ENCODE assay signal across 36 cellular contexts in the genomic region with DNA sequence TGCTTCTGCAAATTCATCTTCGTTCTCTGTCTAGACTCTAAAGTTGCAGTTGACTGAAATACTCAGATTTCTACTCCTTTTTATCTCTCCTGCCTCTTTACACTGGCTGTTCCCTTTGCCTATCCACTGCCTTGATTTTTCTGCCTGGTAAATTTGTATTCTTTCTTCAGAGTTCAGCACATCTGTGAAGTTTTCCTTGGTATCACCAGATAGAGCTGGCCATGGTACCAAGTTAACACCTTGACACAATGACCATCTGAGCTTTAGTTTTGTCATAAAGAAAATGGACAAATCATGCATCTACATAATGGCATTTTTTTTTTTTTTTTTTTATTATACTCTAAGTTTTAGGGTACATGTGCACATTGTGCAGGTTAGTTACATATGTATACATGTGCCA.
"Had no signal": no experiment of that assay in that cellular context is flagged by ENCODE, and none has a peak within 500 bp of the region (broad histone marks: within the 10 kb centered on the region; RNA-seq: fewer than 3 reads in every experiment).

No MANE protein-coding gene starts in this region.

- H3K9me3 Mint-ChIP-seq: activated CD4-positive, alpha-beta memory T cell treated with anti-CD3 and anti-CD28 coated beads, Interleukin-2, amount 10 ng/mL, durations not matched to agents 7 days and 5 days; activated CD4-positive, alpha-beta T cell treated with anti-CD3 and anti-CD28 coated beads, Interleukin-2, amount 10 ng/mL, durations not matched to agents 7 days and 5 days; activated naive CD4-positive, alpha-beta T cell treated with anti-CD3 and anti-CD28 coated beads, Interleukin-2, amount 10 ng/mL, durations not matched to agents 7 days and 5 days; activated naive CD8-positive, alpha-beta T cell treated with anti-CD3 and anti-CD28 coated beads, Interleukin-2, amount 10 ng/mL, durations not matched to agents 7 days and 5 days; activated naive CD8-positive, alpha-beta T cell treated with anti-CD3 and anti-CD28 coated beads, Interleukin-2, amount 50 U/mL, for 24 hours; activated T-cell treated with anti-CD3 and anti-CD28 coated beads, Interleukin-2, amount 50 U/mL, for 24 hours; activated T-helper 2 cell treated with anti-CD3 and anti-CD28 coated beads, Interferon-gamma antibody, Interleukin-2, Interleukin-4, amounts not matched to agents 10 μg/mL and 5 μg/mL and 100 μg/mL, durations not matched to agents 14 hours and 24 hours and 36 hours; T-helper 1 cell treated with Interleukin-12 subunit alpha and Interleukin-12 subunit beta and Interleukin-4 antibody, amounts not matched to agents 30 μg/mL and 1 μg/mL, for 36 hours; T-helper 2 cell treated with Interferon-gamma antibody and Interleukin-4, amounts not matched to agents 5 μg/mL and 100 μg/mL, for 36 hours; WTC11 had no signal

- H3K4me3 ChIP-seq: ascending aorta, body of pancreas, breast epithelium had no signal

- H3K27ac ChIP-seq: ascending aorta, body of pancreas, brain microvascular endothelial cell, breast epithelium, WERI-Rb-1 had no signal

- H3K4me3 Mint-ChIP-seq: activated CD4-positive, alpha-beta memory T cell treated with anti-CD3 and anti-CD28 coated beads, Interleukin-2, amount 10 ng/mL, durations not matched to agents 7 days and 5 days; activated CD4-positive, alpha-beta T cell treated with anti-CD3 and anti-CD28 coated beads for 36 hours; activated CD4-positive, alpha-beta T cell treated with anti-CD3 and anti-CD28 coated beads, Interleukin-2, amount 10 ng/mL, durations not matched to agents 7 days and 5 days; activated CD8-positive, alpha-beta memory T cell treated with anti-CD3 and anti-CD28 coated beads, Interleukin-2, amount 10 ng/mL, durations not matched to agents 7 days and 5 days; activated CD8-positive, alpha-beta T cell treated with anti-CD3 and anti-CD28 coated beads, Interleukin-2, amount 10 ng/mL, durations not matched to agents 7 days and 5 days; activated naive CD4-positive, alpha-beta T cell treated with anti-CD3 and anti-CD28 coated beads, Interleukin-2, amount 10 ng/mL, durations not matched to agents 7 days and 5 days; activated naive CD8-positive, alpha-beta T cell; activated naive CD8-positive, alpha-beta T cell treated with anti-CD3 and anti-CD28 coated beads, Interleukin-2, amount 10 ng/mL, durations not matched to agents 7 days and 5 days; activated naive CD8-positive, alpha-beta T cell treated with anti-CD3 and anti-CD28 coated beads, Interleukin-2, amount 50 U/mL, for 24 hours; activated T-cell treated with anti-CD3 and anti-CD28 coated beads, Interleukin-2, amount 50 U/mL, for 24 hours; T-helper 1 cell treated with Interleukin-12 subunit alpha and Interleukin-12 subunit beta and Interleukin-4 antibody, amounts not matched to agents 30 μg/mL and 1 μg/mL, for 36 hours; T-helper 2 cell treated with Interferon-gamma antibody and Interleukin-4, amounts not matched to agents 5 μg/mL and 100 μg/mL, for 36 hours; WTC11 had no signal

- H3K27me3 ChIP-seq: ascending aorta, body of pancreas, brain microvascular endothelial cell, breast epithelium had no signal

- DNase-seq: activated CD4-positive, alpha-beta memory T cell treated with anti-CD3 and anti-CD28 coated beads, Interleukin-2, amount 10 ng/mL, durations not matched to agents 7 days and 5 days; activated CD4-positive, alpha-beta T cell treated with anti-CD3 and anti-CD28 coated beads for 1 hour; activated CD4-positive, alpha-beta T cell treated with anti-CD3 and anti-CD28 coated beads for 36 hours; activated CD4-positive, alpha-beta T cell treated with anti-CD3 and anti-CD28 coated beads for 48 hours; activated CD4-positive, alpha-beta T cell treated with anti-CD3 and anti-CD28 coated beads, Interleukin-2, amount 10 ng/mL, durations not matched to agents 7 days and 5 days; activated CD4-positive, alpha-beta T cell treated with anti-CD3 and anti-CD28 coated beads, Interleukin-2, amount 50 U/mL, for 48 hours; activated CD4-positive, CD25-positive, alpha-beta regulatory T cell; activated CD8-positive, alpha-beta memory T cell treated with anti-CD3 and anti-CD28 coated beads for 24 hours; activated CD8-positive, alpha-beta memory T cell treated with anti-CD3 and anti-CD28 coated beads, Interleukin-2, amount 10 ng/mL, durations not matched to agents 7 days and 5 days; activated CD8-positive, alpha-beta memory T cell treated with anti-CD3 and anti-CD28 coated beads, Interleukin-2, amount 50 U/mL, for 48 hours; activated CD8-positive, alpha-beta T cell treated with anti-CD3 and anti-CD28 coated beads, Interleukin-2, amount 10 ng/mL, durations not matched to agents 7 days and 5 days; activated effector memory CD4-positive, alpha-beta T cell treated with Interleukin-2 at 50 U/mL for 16 hours; activated gamma-delta T cell; activated naive CD4-positive, alpha-beta T cell treated with anti-CD3 and anti-CD28 coated beads, Interleukin-2, amount 10 ng/mL, durations not matched to agents 7 days and 5 days; activated naive CD4-positive, alpha-beta T cell treated with Interleukin-2 at 50 U/mL for 16 hours; activated naive CD8-positive, alpha-beta T cell treated with anti-CD3 and anti-CD28 coated beads, Interleukin-2, amount 10 ng/mL, durations not matched to agents 7 days and 5 days; activated naive CD8-positive, alpha-beta T cell treated with anti-CD3 and anti-CD28 coated beads, Interleukin-2, amount 50 U/mL, for 24 hours; activated T-cell treated with anti-CD3 and anti-CD28 coated beads, Interleukin-2, amount 50 U/mL, for 24 hours; activated T-cell treated with anti-CD3 and anti-CD28 coated beads, Interleukin-2, amount 50 U/mL, for 48 hours; amygdala; anterior cingulate cortex; body of pancreas; brain microvascular endothelial cell; central memory CD4-positive, alpha-beta T cell; T-helper 1 cell; T-helper 2 cell; T-helper 9 cell; WERI-Rb-1 had no signal

- ATAC-seq: activated CD4-positive, alpha-beta T cell treated with anti-CD3 and anti-CD28 coated beads for 36 hours; activated CD4-positive, CD25-positive, alpha-beta regulatory T cell treated with anti-CD3 and anti-CD28 coated beads, Interleukin-2, amount 50 U/mL, for 24 hours; activated CD8-positive, alpha-beta memory T cell treated with anti-CD3 and anti-CD28 coated beads, Interleukin-2, amount 10 ng/mL, durations not matched to agents 7 days and 5 days; activated CD8-positive, alpha-beta T cell treated with anti-CD3 and anti-CD28 coated beads, Interleukin-2, amount 10 ng/mL, durations not matched to agents 7 days and 5 days; activated naive CD8-positive, alpha-beta T cell treated with anti-CD3 and anti-CD28 coated beads, Interleukin-2, amount 50 U/mL, for 24 hours; body of pancreas; WTC11 had no signal

- H3K4me1 Mint-ChIP-seq: activated CD4-positive, alpha-beta memory T cell treated with anti-CD3 and anti-CD28 coated beads, Interleukin-2, amount 10 ng/mL, durations not matched to agents 7 days and 5 days; activated CD4-positive, alpha-beta T cell treated with anti-CD3 and anti-CD28 coated beads for 36 hours; activated CD4-positive, alpha-beta T cell treated with anti-CD3 and anti-CD28 coated beads, Interleukin-2, amount 10 ng/mL, durations not matched to agents 7 days and 5 days; activated CD8-positive, alpha-beta memory T cell treated with anti-CD3 and anti-CD28 coated beads, Interleukin-2, amount 10 ng/mL, durations not matched to agents 7 days and 5 days; activated naive CD4-positive, alpha-beta T cell treated with anti-CD3 and anti-CD28 coated beads, Interleukin-2, amount 10 ng/mL, durations not matched to agents 7 days and 5 days; activated naive CD8-positive, alpha-beta T cell treated with anti-CD3 and anti-CD28 coated beads, Interleukin-2, amount 10 ng/mL, durations not matched to agents 7 days and 5 days; activated naive CD8-positive, alpha-beta T cell treated with anti-CD3 and anti-CD28 coated beads, Interleukin-2, amount 50 U/mL, for 24 hours; WTC11 had no signal

- H3K4me1 ChIP-seq: body of pancreas, breast epithelium had no signal

- H3K9me3 ChIP-seq: ascending aorta, body of pancreas, breast epithelium had no signal

- H3K27ac Mint-ChIP-seq: activated CD4-positive, alpha-beta memory T cell treated with anti-CD3 and anti-CD28 coated beads, Interleukin-2, amount 10 ng/mL, durations not matched to agents 7 days and 5 days; activated CD4-positive, alpha-beta T cell treated with anti-CD3 and anti-CD28 coated beads for 36 hours; activated CD4-positive, alpha-beta T cell treated with anti-CD3 and anti-CD28 coated beads, Interleukin-2, amount 10 ng/mL, durations not matched to agents 7 days and 5 days; activated CD8-positive, alpha-beta memory T cell treated with anti-CD3 and anti-CD28 coated beads, Interleukin-2, amount 10 ng/mL, durations not matched to agents 7 days and 5 days; activated CD8-positive, alpha-beta T cell treated with anti-CD3 and anti-CD28 coated beads, Interleukin-2, amount 10 ng/mL, durations not matched to agents 7 days and 5 days; activated naive CD4-positive, alpha-beta T cell treated with anti-CD3 and anti-CD28 coated beads, Interleukin-2, amount 10 ng/mL, durations not matched to agents 7 days and 5 days; activated naive CD8-positive, alpha-beta T cell; activated naive CD8-positive, alpha-beta T cell treated with anti-CD3 and anti-CD28 coated beads, Interleukin-2, amount 10 ng/mL, durations not matched to agents 7 days and 5 days; activated naive CD8-positive, alpha-beta T cell treated with anti-CD3 and anti-CD28 coated beads, Interleukin-2, amount 50 U/mL, for 24 hours; activated T-cell treated with anti-CD3 and anti-CD28 coated beads, Interleukin-2, amount 50 U/mL, for 24 hours; activated T-helper 2 cell treated with anti-CD3 and anti-CD28 coated beads, Interferon-gamma antibody, Interleukin-2, Interleukin-4, amounts not matched to agents 10 μg/mL and 5 μg/mL and 100 μg/mL, durations not matched to agents 14 hours and 24 hours and 36 hours; T-helper 1 cell treated with Interleukin-12 subunit alpha and Interleukin-12 subunit beta and Interleukin-4 antibody, amounts not matched to agents 30 μg/mL and 1 μg/mL, for 36 hours; T-helper 2 cell treated with Interferon-gamma antibody and Interleukin-4, amounts not matched to agents 5 μg/mL and 100 μg/mL, for 36 hours; WTC11 had no signal

- H3K36me3 Mint-ChIP-seq: activated CD8-positive, alpha-beta memory T cell treated with anti-CD3 and anti-CD28 coated beads, Interleukin-2, amount 10 ng/mL, durations not matched to agents 7 days and 5 days; activated naive CD4-positive, alpha-beta T cell treated with anti-CD3 and anti-CD28 coated beads, Interleukin-2, amount 10 ng/mL, durations not matched to agents 7 days and 5 days; activated naive CD8-positive, alpha-beta T cell; activated naive CD8-positive, alpha-beta T cell treated with anti-CD3 and anti-CD28 coated beads, Interleukin-2, amount 10 ng/mL, durations not matched to agents 7 days and 5 days; WTC11 had no signal

- H3K27me3 Mint-ChIP-seq: activated CD4-positive, alpha-beta memory T cell treated with anti-CD3 and anti-CD28 coated beads, Interleukin-2, amount 10 ng/mL, durations not matched to agents 7 days and 5 days; activated CD4-positive, alpha-beta T cell treated with anti-CD3 and anti-CD28 coated beads, Interleukin-2, amount 10 ng/mL, durations not matched to agents 7 days and 5 days; activated CD8-positive, alpha-beta memory T cell treated with anti-CD3 and anti-CD28 coated beads, Interleukin-2, amount 10 ng/mL, durations not matched to agents 7 days and 5 days; activated naive CD4-positive, alpha-beta T cell treated with anti-CD3 and anti-CD28 coated beads, Interleukin-2, amount 10 ng/mL, durations not matched to agents 7 days and 5 days; activated naive CD8-positive, alpha-beta T cell; activated naive CD8-positive, alpha-beta T cell treated with anti-CD3 and anti-CD28 coated beads, Interleukin-2, amount 10 ng/mL, durations not matched to agents 7 days and 5 days; activated naive CD8-positive, alpha-beta T cell treated with anti-CD3 and anti-CD28 coated beads, Interleukin-2, amount 50 U/mL, for 24 hours; activated T-cell treated with anti-CD3 and anti-CD28 coated beads, Interleukin-2, amount 50 U/mL, for 24 hours had no signal

- H3K36me3 ChIP-seq: ascending aorta, brain microvascular endothelial cell, breast epithelium, WERI-Rb-1 had no signal
